In the genomic region with DNA sequence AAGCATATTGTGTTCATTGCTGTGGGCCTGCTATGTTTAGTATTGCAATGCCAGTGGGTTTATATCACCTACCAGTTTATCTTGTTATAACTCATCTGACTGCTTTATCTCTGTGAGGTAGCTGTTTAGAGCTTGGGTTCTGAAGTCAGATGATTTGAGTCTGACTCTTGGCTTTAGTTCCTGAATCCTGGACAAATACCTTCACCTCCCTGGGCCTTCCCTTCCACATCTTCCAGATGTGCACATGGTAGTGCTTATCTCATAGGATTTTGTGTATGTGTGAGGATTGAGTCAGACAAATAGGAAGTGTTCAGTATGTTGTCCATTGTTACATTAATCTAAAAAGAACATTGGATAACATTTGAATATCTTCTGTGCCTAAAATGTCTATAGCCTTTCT, we compare ENCODE assay signal across 29 cellular contexts.
"Had no signal": no experiment of that assay in that cellular context is flagged by ENCODE, and none has a peak within 500 bp of the region (broad histone marks: within the 10 kb centered on the region; RNA-seq: fewer than 3 reads in every experiment).

No MANE protein-coding gene starts in this region.

- H3K27me3 ChIP-seq: colonic mucosa, sigmoid colon, testis, tibial nerve, upper lobe of left lung had no signal

- H3K4me3 ChIP-seq: colonic mucosa, esophagus squamous epithelium, heart right ventricle, left lung, psoas muscle, sigmoid colon, testis, tibial nerve, upper lobe of left lung had no signal

- H3K4me1 ChIP-seq: colonic mucosa, esophagus squamous epithelium, foreskin keratinocyte, sigmoid colon, testis, tibial nerve, upper lobe of left lung had no signal

- H3K9me3 ChIP-seq: colonic mucosa, esophagus squamous epithelium, left lung, sigmoid colon, testis, tibial nerve, upper lobe of left lung had no signal

- H3K36me3 ChIP-seq: colonic mucosa, esophagus squamous epithelium, heart right ventricle, left lung, sigmoid colon, tibial nerve, upper lobe of left lung had no signal

- FAIRE-seq: endometrium, islet of Langerhans, urothelium cell line had no signal

- DNase-seq: colonic mucosa; dermis blood vessel endothelial cell; effector memory CD4-positive, alpha-beta T cell; esophagus squamous epithelium; foreskin keratinocyte; glutamatergic neuron; heart right ventricle; hippocampal formation; left cardiac atrium; left lung; mesenchymal stem cell; naive thymus-derived CD8-positive, alpha-beta T cell; nephron progenitor cell; nucleus accumbens; posterior cingulate gyrus; psoas muscle; right cardiac atrium; sigmoid colon; stimulated activated CD4-positive, alpha-beta T cell treated with anti-CD3 and anti-CD28 coated beads, Interleukin-2, amount 100 ng/mL, for 24 hours; stimulated activated CD4-positive, alpha-beta T cell treated with anti-CD3 and anti-CD28 coated beads, Interleukin-4, amount 100 ng/mL, for 4 hours; stimulated activated naive CD8-positive, alpha-beta T cell treated with anti-CD3 and anti-CD28 coated beads, Interleukin-15, Interleukin-2, amounts not matched to agents 100 U/mL and 50 U/mL, for 24 hours; substantia nigra; testis; upper lobe of left lung had no signal

- ATAC-seq: foreskin keratinocyte; heart right ventricle; left cardiac atrium; left lung; naive thymus-derived CD8-positive, alpha-beta T cell; psoas muscle; right cardiac atrium; stimulated activated memory B cell treated with anti-CD40 and anti-IgM and Interleukin-4, amounts not matched to agents 10 μg/mL and 1 μg/mL and 100 μg/mL, for 72 hours; stimulated activated naive CD8-positive, alpha-beta T cell treated with anti-CD3 and anti-CD28 coated beads, Interleukin-15, Interleukin-2, amounts not matched to agents 100 U/mL and 50 U/mL, for 24 hours had no signal

- H3K27ac ChIP-seq: colonic mucosa, esophagus squamous epithelium, foreskin keratinocyte, heart right ventricle, left lung, psoas muscle, sigmoid colon, testis, tibial nerve, upper lobe of left lung had no signal
